In genomic region chr3:172582712-172583111, GRCh38 we compare ENCODE assay signal across 20 cellular contexts. TPM values are rescaled to one million over a fixed set of nuclear protein-coding genes. Genes with fewer than 3 reads are reported as not detected.
DNase-seq lines count a peak whose midpoint lies in the region; ATAC-seq and TF ChIP-seq lines count a peak whose summit lies in the region.
"Had no signal": no experiment of that assay in that cellular context is flagged by ENCODE, and none has a peak within 500 bp of the region (broad histone marks: within the 10 kb centered on the region; RNA-seq: fewer than 3 reads in every experiment).

No MANE protein-coding gene starts in this region.

- CTCF ChIA-PET in PC-3 (lab: Charles Lee): no interaction called here

- H3K79me2 ChIP-seq in PC-3 (ENCODE audit: low read length): no peaks in the 10 kb centered on the region

- H3K27ac ChIP-seq in PC-3 (ENCODE audit: low read length): no peak overlapping the region

- no peak overlapping the region for H3K4me3 ChIP-seq in PC-3 (ENCODE audit: low read length)
- no peak overlapping the region for H3K4me3 ChIP-seq in epithelial cell of esophagus (ENCODE audit: low read length)
- H3K4me3 ChIP-seq: BLaER1 treated with 17β-estradiol and CSF1 and Interleukin-3, amounts not matched to agents 10 nM and 100 nM; gastrocnemius medialis had no signal

- H3K27me3 Mint-ChIP-seq in activated CD4-positive, alpha-beta T cell treated with anti-CD3 and anti-CD28 coated beads, Interleukin-2, amount 10 ng/mL, durations not matched to agents 24 days and 14 days: no peaks in the 10 kb centered on the region

- ATAC-seq in PC-3 (no peak), HG02870 (IDR thresholded peaks at IDR 0.05; ENCODE audit: unreplicated experiment) (no peak)
- ATAC-seq: gastrocnemius medialis had no signal

- no peaks in the 10 kb centered on the region for H3K9me3 ChIP-seq in PC-3 (ENCODE audit: low read length)
- H3K9me3 ChIP-seq: gastrocnemius medialis had no signal

- no peaks in the 10 kb centered on the region for H3K9me3 Mint-ChIP-seq in activated CD4-positive, alpha-beta T cell treated with anti-CD3 and anti-CD28 coated beads, Interleukin-2, amount 10 ng/mL, durations not matched to agents 24 days and 14 days
- H3K9me3 Mint-ChIP-seq: H9, nephron had no signal

- H3K27me3 ChIP-seq in PC-3 (ENCODE audit: low read length): no peaks in the 10 kb centered on the region
- H3K27me3 ChIP-seq: BLaER1 treated with 17β-estradiol and CSF1 and Interleukin-3, amounts not matched to agents 10 nM and 100 nM; gastrocnemius medialis had no signal

- H3K9ac ChIP-seq in PC-3 (ENCODE audit: low read length): no peak overlapping the region
- H3K9ac ChIP-seq: BLaER1 treated with 17β-estradiol and CSF1 and Interleukin-3, amounts not matched to agents 10 nM and 100 nM had no signal

- no peaks in the 10 kb centered on the region for H3K36me3 ChIP-seq in PC-3 (ENCODE audit: low read depth, low read length)
- H3K36me3 ChIP-seq: BLaER1 treated with 17β-estradiol and CSF1 and Interleukin-3, amounts not matched to agents 10 nM and 100 nM; gastrocnemius medialis had no signal

- peaks cover under 1% of the 10 kb centered on the region for H3K36me3 Mint-ChIP-seq in activated CD4-positive, alpha-beta T cell treated with anti-CD3 and anti-CD28 coated beads, Interleukin-2, amount 10 ng/mL, durations not matched to agents 24 days and 14 days (ENCODE audit: low read depth)

- POLR2A ChIA-PET in PC-3 (lab: Charles Lee; ENCODE audit: unreplicated experiment): no interaction called here

- peaks cover 92% of the 10 kb centered on the region for H3K4me1 Mint-ChIP-seq in activated CD4-positive, alpha-beta T cell treated with anti-CD3 and anti-CD28 coated beads, Interleukin-2, amount 10 ng/mL, durations not matched to agents 24 days and 14 days
- H3K4me1 Mint-ChIP-seq: H9 had no signal

- no peak for DNase-seq in activated CD4-positive, alpha-beta T cell treated with anti-CD3 and anti-CD28 coated beads, Interleukin-2, amount 10 ng/mL, durations not matched to agents 24 days and 14 days
- no peak for DNase-seq in activated CD4-positive, alpha-beta T cell treated with anti-CD3 and anti-CD28 coated beads for 1 hour
- DNase-seq in PC-3 (peak; percentile 4), epithelial cell of esophagus (ENCODE audit: low read depth) (peak; percentile 93), iris pigment epithelial cell (ENCODE audit: low read depth) (peak; percentile 75), NCI-H510A treated with DMSO at 0.1 percent for 48 hours (lab: John Stamatoyannopoulos, UW) (no peak), NCI-H524 (lab: John Stamatoyannopoulos, UW) (no peak)
- DNase-seq: amygdala; cerebellar nuclear complex; effector CD8-positive, alpha-beta T cell; gastrocnemius medialis; H9; NCI-H1436 treated with DMSO at 0.1 percent for 48 hours; NCI-H748 treated with DMSO at 0.1 percent for 48 hours; posterior cingulate gyrus; SHP77 treated with DMSO at 0.1 percent for 48 hours had no signal

- H3K4me2 ChIP-seq in PC-3 (ENCODE audit: low read length): no peak overlapping the region

- intact Hi-C loops in activated CD4-positive, alpha-beta T cell treated with anti-CD3 and anti-CD28 coated beads, Interleukin-2, amount 10 ng/mL, durations not matched to agents 24 days and 14 days (cut with micrococcal nuclease): loop anchor here (5.0 kb wide), 1 partner anchor 475 kb away; no protein-coding TSS in a partner anchor
- intact Hi-C loops in PC-3 (cut with micrococcal nuclease): no loop called here

- no peak overlapping the region for H2AFZ ChIP-seq in PC-3 (ENCODE audit: low read length)

- H3K27ac Mint-ChIP-seq in activated CD4-positive, alpha-beta T cell treated with anti-CD3 and anti-CD28 coated beads, Interleukin-2, amount 10 ng/mL, durations not matched to agents 24 days and 14 days: peak overlapping the region; percentile 91
- H3K27ac Mint-ChIP-seq: H9, nephron had no signal

- no peaks in the 10 kb centered on the region for H3F3A ChIP-seq in PC-3 (ENCODE audit: low read length, unreplicated experiment)

- TF ChIP-seq CTCF in PC-3 (conservative IDR thresholded peaks at IDR 0.05; ENCODE audit: low read depth, low read length): no peak
- no peak for TF ChIP-seq CTCF in epithelial cell of esophagus (IDR thresholded peaks at IDR 0.05; ENCODE audit: insufficient read depth, low read depth, low read length, missing control alignments)

- H3K9me2 ChIP-seq in PC-3 (replicated peaks; ENCODE audit: low read length): no peaks in the 10 kb centered on the region

- H3K4me3 Mint-ChIP-seq in activated CD4-positive, alpha-beta T cell treated with anti-CD3 and anti-CD28 coated beads, Interleukin-2, amount 10 ng/mL, durations not matched to agents 24 days and 14 days: peak overlapping the region; percentile 74
- H3K4me3 Mint-ChIP-seq: H9, nephron had no signal

- BruUV-seq in PC-3 (replicated peaks; lab: Mats Ljungman, UMichigan): no TSS peak

- no peaks in the 10 kb centered on the region for H3K4me1 ChIP-seq in PC-3 (ENCODE audit: insufficient read depth, low read length)

- H4K20me1 ChIP-seq in PC-3 (ENCODE audit: low read length): no peaks in the 10 kb centered on the region
- H4K20me1 ChIP-seq: BLaER1 treated with 17β-estradiol and CSF1 and Interleukin-3, amounts not matched to agents 10 nM and 100 nM had no signal

RNA-seq across cellular contexts. Expression of gene TNFSF10, which starts 59.5 kb away (rescaled TPM):
- 71.5 and 77.5 TPM in 2 replicates for total RNA-seq in activated CD4-positive, alpha-beta T cell treated with anti-CD3 and anti-CD28 coated beads, Interleukin-2, amount 10 ng/mL, durations not matched to agents 24 days and 14 days
- total RNA-seq in PC-3 (2014; rRNA removed): 0.58 and 1.2 TPM in 2 replicates
- total RNA-seq: G401, H9 had no signal

Comparison
In these comparisons a context has a peak if more than half of its experiments do, and no peak if none do; other contexts are left out.
1. DNase-seq: peak in PC-3 (single experiment), epithelial cell of esophagus (single experiment) and iris pigment epithelial cell (single experiment); none in activated CD4-positive, alpha-beta T cell treated with anti-CD3 and anti-CD28 coated beads, Interleukin-2, amount 10 ng/mL, durations not matched to agents 24 days and 14 days (single experiment), activated CD4-positive, alpha-beta T cell treated with anti-CD3 and anti-CD28 coated beads for 1 hour (single experiment), NCI-H510A treated with DMSO at 0.1 percent for 48 hours (single experiment) and NCI-H524 (0 of 2).
2. RNA of gene TNFSF10, which starts 59.5 kb away (total RNA-seq): 71.5 to 77.5 TPM in activated CD4-positive, alpha-beta T cell treated with anti-CD3 and anti-CD28 coated beads, Interleukin-2, amount 10 ng/mL, durations not matched to agents 24 days and 14 days; 0.58 to 1.2 TPM in PC-3; every median in the first group is over 10 times any median in the second.